Comparison of ENCODE assay signal across 22 cellular contexts in genomic region chr18:27428716-27429475, GRCh38.
DNase-seq lines count a peak whose midpoint lies in the region; ATAC-seq lines count a peak whose summit lies in the region.
"Had no signal": no experiment of that assay in that cellular context is flagged by ENCODE, and none has a peak within 500 bp of the region (broad histone marks: within the 10 kb centered on the region; RNA-seq: fewer than 3 reads in every experiment).

No MANE protein-coding gene starts in this region.

- no peaks in the 10 kb centered on the region for H3K27me3 Mint-ChIP-seq in activated CD4-positive, alpha-beta memory T cell treated with anti-CD3 and anti-CD28 coated beads, Interleukin-2, amount 10 ng/mL, durations not matched to agents 7 days and 5 days
- H3K27me3 Mint-ChIP-seq: CD4-positive, CD25-positive, alpha-beta regulatory T cell had no signal

- H3K36me3 Mint-ChIP-seq in activated CD4-positive, alpha-beta memory T cell treated with anti-CD3 and anti-CD28 coated beads, Interleukin-2, amount 10 ng/mL, durations not matched to agents 7 days and 5 days (ENCODE audit: low read depth), result no peaks in the 10 kb centered on the region
- H3K36me3 Mint-ChIP-seq: CD4-positive, CD25-positive, alpha-beta regulatory T cell had no signal

- H3K27ac Mint-ChIP-seq in activated CD4-positive, alpha-beta memory T cell treated with anti-CD3 and anti-CD28 coated beads, Interleukin-2, amount 10 ng/mL, durations not matched to agents 7 days and 5 days, result no peak overlapping the region
- H3K27ac Mint-ChIP-seq: CD4-positive, CD25-positive, alpha-beta regulatory T cell; HFFc6 had no signal

- no peak for ATAC-seq in HG03095 (IDR thresholded peaks at IDR 0.05; ENCODE audit: unreplicated experiment)
- no peak for ATAC-seq in HG03025 (IDR thresholded peaks at IDR 0.05; ENCODE audit: low FRiP score, unreplicated experiment)

- DNase-seq in HK-2 (ENCODE audit: unreplicated experiment) (peak; percentile 22), astrocyte of the hippocampus (ENCODE audit: low read depth, low spot score) (peak; percentile 7), kidney glomerular epithelial cell (lab: John Stamatoyannopoulos, UW) (peak; percentile 45), renal cortical epithelial cell (ENCODE audit: low read depth) (peak; percentile 95)
- DNase-seq in stimulated activated CD8-positive, alpha-beta memory T cell treated with anti-CD3 and anti-CD28 coated beads, Interleukin-4, amount 100 ng/mL, for 48 hours, result no peak
- no peak for DNase-seq in activated CD4-positive, alpha-beta memory T cell treated with anti-CD3 and anti-CD28 coated beads, Interleukin-2, amount 10 ng/mL, durations not matched to agents 7 days and 5 days
- DNase-seq: 8988T; CD4-positive, CD25-positive, alpha-beta regulatory T cell; DMS153; DND-41; HFFc6; MV-4-11; NCI-H1105; NCI-H1436 treated with DMSO at 0.1 percent for 48 hours; NCI-H2029; NCI-H446; NCI-H526; PC-9; Right ventricle myocardium superior; RPMI8226 had no signal

- H3K9me3 Mint-ChIP-seq in activated CD4-positive, alpha-beta memory T cell treated with anti-CD3 and anti-CD28 coated beads, Interleukin-2, amount 10 ng/mL, durations not matched to agents 7 days and 5 days, result peaks cover 8% of the 10 kb centered on the region

- CTCF ChIA-PET in activated CD4-positive, alpha-beta memory T cell treated with anti-CD3 and anti-CD28 coated beads, Interleukin-2, amount 10 ng/mL, durations not matched to agents 7 days and 5 days (lab: Charles Lee), result no interaction called here

- POLR2A ChIA-PET in activated CD4-positive, alpha-beta memory T cell treated with anti-CD3 and anti-CD28 coated beads, Interleukin-2, amount 10 ng/mL, durations not matched to agents 7 days and 5 days (lab: Charles Lee), result no interaction called here

- no peaks in the 10 kb centered on the region for H3K4me1 Mint-ChIP-seq in activated CD4-positive, alpha-beta memory T cell treated with anti-CD3 and anti-CD28 coated beads, Interleukin-2, amount 10 ng/mL, durations not matched to agents 7 days and 5 days
- H3K4me1 Mint-ChIP-seq: CD4-positive, CD25-positive, alpha-beta regulatory T cell had no signal

- H3K4me3 Mint-ChIP-seq in activated CD4-positive, alpha-beta memory T cell treated with anti-CD3 and anti-CD28 coated beads, Interleukin-2, amount 10 ng/mL, durations not matched to agents 7 days and 5 days, result no peak overlapping the region
- H3K4me3 Mint-ChIP-seq: CD4-positive, CD25-positive, alpha-beta regulatory T cell; HFFc6 had no signal

Comparison
In these comparisons a context has a peak if more than half of its experiments do, and no peak if none do; other contexts are left out.
1. DNase-seq: peak in HK-2 (single experiment), astrocyte of the hippocampus (single experiment), kidney glomerular epithelial cell (single experiment) and renal cortical epithelial cell (single experiment); none in stimulated activated CD8-positive, alpha-beta memory T cell treated with anti-CD3 and anti-CD28 coated beads, Interleukin-4, amount 100 ng/mL, for 48 hours (single experiment) and activated CD4-positive, alpha-beta memory T cell treated with anti-CD3 and anti-CD28 coated beads, Interleukin-2, amount 10 ng/mL, durations not matched to agents 7 days and 5 days (single experiment).